8 cellular contexts compared by ENCODE assay signal in genomic region chr2:176140520-176141317, GRCh38. TPM values are rescaled to one million over a fixed set of nuclear protein-coding genes. Genes with fewer than 3 reads are reported as not detected.
A peak's percentile ranks its signal among the peaks of the same experiment; 100 is the strongest.
DNase-seq lines count a peak whose midpoint lies in the region; ATAC-seq and TF ChIP-seq lines count a peak whose summit lies in the region.

No MANE protein-coding gene starts in this region.

- H3K27ac ChIP-seq in Peyer's patch (peak overlapping the region; percentile 33 to 83 (median 56)), thyroid gland (no peak overlapping the region)

- H3K4me1 ChIP-seq in Peyer's patch (peaks cover 0 to 27% (median 0%) of the 10 kb centered on the region in 4 donors), thyroid gland (peaks cover 0 to 21% of the 10 kb centered on the region in 2 donors)

- H3K9me3 Mint-ChIP-seq in Calu3 (ENCODE audit: low read depth, unreplicated experiment): no peaks in the 10 kb centered on the region

- BruUV-seq in Calu3 (replicated peaks; lab: Mats Ljungman, UMichigan): no TSS peak

- ATAC-seq in GM19438 (IDR thresholded peaks at IDR 0.05; ENCODE audit: low read depth, unreplicated experiment) (peak; percentile 85), HG03521 (IDR thresholded peaks at IDR 0.05; ENCODE audit: unreplicated experiment) (peak; percentile 92)

- DNase-seq in Calu3: peak; percentile 89
- DNase-seq in Peyer's patch: peak in 2 of 3 donors; percentile 79 to 88
- DNase-seq in activated effector memory CD4-positive, alpha-beta T cell treated with anti-CD3 and anti-CD28 coated beads, Interleukin-2, amount 50 U/mL, for 16 hours: peak; percentile 81
- peak; percentile 63 for DNase-seq in globus pallidus (ENCODE audit: low spot score)
- peak; percentile 54 for DNase-seq in occipital lobe (lab: John Stamatoyannopoulos, UW)
- peak; percentile 51 to 67 for DNase-seq in thyroid gland

- H3K36me3 ChIP-seq in Peyer's patch (no peaks in the 10 kb centered on the region), thyroid gland (no peaks in the 10 kb centered on the region)

- peak; percentile 99 for TF ChIP-seq CTCF in Calu3 (IDR thresholded peaks at IDR 0.05; ENCODE audit: unreplicated experiment)
- peak; percentile 9 to 96 (median 88) for TF ChIP-seq CTCF in Peyer's patch (IDR thresholded peaks at IDR 0.05)
- TF ChIP-seq CTCF in thyroid gland (IDR thresholded peaks at IDR 0.05): peak; percentile 56 to 87 (median 84)

- peak overlapping the region; percentile 70 for H3K4me3 Mint-ChIP-seq in Calu3 (ENCODE audit: low read depth, unreplicated experiment)

- H3K27me3 ChIP-seq in Peyer's patch: no peaks in the 10 kb centered on the region
- H3K27me3 ChIP-seq in thyroid gland: peaks cover 51% of the 10 kb centered on the region

- peak overlapping the region; percentile 35 to 82 (median 54) for H3K4me3 ChIP-seq in Peyer's patch
- peak overlapping the region in 1 of 3 donors; percentile 34 for H3K4me3 ChIP-seq in thyroid gland (replicated peaks in 1 of 3)

- no peak overlapping the region for H3K27ac Mint-ChIP-seq in Calu3 (ENCODE audit: unreplicated experiment)

- H3K27me3 Mint-ChIP-seq in Calu3 (ENCODE audit: unreplicated experiment): peaks cover 6% of the 10 kb centered on the region

- no peaks in the 10 kb centered on the region for H3K4me1 Mint-ChIP-seq in Calu3 (ENCODE audit: low read depth, unreplicated experiment)

- H3K9me3 ChIP-seq in Peyer's patch (no peaks in the 10 kb centered on the region), thyroid gland (no peaks in the 10 kb centered on the region)

- CTCF ChIA-PET in Calu3 (lab: Charles Lee): interaction anchor here (0.6 to 3.3 kb wide), 16 partner anchors 9 to 1344 kb away, joined by 3 to 87 read pairs (median 4); no protein-coding TSS in a partner anchor

- no peaks in the 10 kb centered on the region for H3K36me3 Mint-ChIP-seq in Calu3 (ENCODE audit: insufficient read depth, unreplicated experiment)

- WGBS in thyroid gland, 2 donors: 9% methylated on average over 33 of the region's 48 CpGs

- no peak for TF ChIP-seq POLR2A in Peyer's patch (IDR thresholded peaks at IDR 0.05)
- TF ChIP-seq POLR2A in thyroid gland (IDR thresholded peaks at IDR 0.05): no peak

- intact Hi-C loops in Calu3 (cut with micrococcal nuclease; ENCODE audit: unreplicated experiment) (loop anchor here (1.0 to 5.0 kb wide), 6 partner anchors 132 to 512 kb away; no protein-coding TSS in a partner anchor), thyroid gland (cut with DNase I) (loop anchor here (2.0 to 5.0 kb wide), 2 partner anchors 314 to 412 kb away; no protein-coding TSS in a partner anchor)

RNA-seq across cellular contexts. Expression of gene HOXD4, which starts 10.6 kb away (rescaled TPM):
- total RNA-seq in Calu3 (2022) (not detected in 2 replicates), Peyer's patch (10 to 100 TPM in 2 of 4 donors, 1 to 10 TPM in 2; 1.7 to 13.2 (median 7.0) TPM), occipital lobe (not detected), thyroid gland (1 to 10 TPM; 1.6 to 4.8 (median 3.3) TPM)

RNA-seq across cellular contexts. Expression of gene HOXD8, which starts 11.2 kb away (rescaled TPM):
- total RNA-seq in Calu3 (2022): not detected in 2 replicates
- total RNA-seq in Peyer's patch: 1 to 10 TPM; 3.3 to 9.1 (median 5.0) TPM
- not detected for total RNA-seq in occipital lobe
- total RNA-seq in thyroid gland: 10 to 100 TPM in 2 of 4 donors, 1 to 10 TPM in 2; 4.1 to 24.9 (median 9.9) TPM

RNA-seq across cellular contexts. Expression of gene HOXD3, which starts 16.4 kb away (rescaled TPM):
- total RNA-seq in Calu3 (2022) (not detected in 2 replicates), Peyer's patch (1 to 10 TPM; 2.0 to 9.1 (median 8.3) TPM), occipital lobe (not detected), thyroid gland (1 to 10 TPM in 3 of 4 donors, under 1 TPM in 1; 0.75 to 5.0 (median 3.1) TPM)

RNA-seq across cellular contexts. Expression of gene HOXD9, which starts 18.2 kb away (rescaled TPM):
- total RNA-seq in Calu3 (2022): not detected in 2 replicates
- total RNA-seq in Peyer's patch: under 1 TPM in 1 of 4 donors, not detected in 3; 0.70 TPM
- total RNA-seq in occipital lobe: not detected
- 1 to 10 TPM in 3 of 4 donors, under 1 TPM in 1; 0.83 to 3.9 (median 2.3) TPM for total RNA-seq in thyroid gland

RNA-seq across cellular contexts. Expression of gene HOXD10, which starts 24.1 kb away (rescaled TPM):
- total RNA-seq in Calu3 (2022) (not detected in 2 replicates), Peyer's patch (not detected), occipital lobe (not detected), thyroid gland (under 1 TPM in 2 of 4 donors, not detected in 2; 0.33 to 0.54 TPM)

Comparison
In these comparisons a context has a peak if more than half of its experiments do, and no peak if none do; other contexts are left out.
1. H3K27ac ChIP-seq: peak in Peyer's patch (4 of 4); none in thyroid gland (0 of 3).
2. Peak in every context shown above with its lines, with median percentiles within 50 percentile points of each other: DNase-seq and CTCF ChIP-seq.